ENCODE assay signal across 33 cellular contexts in the genomic region with DNA sequence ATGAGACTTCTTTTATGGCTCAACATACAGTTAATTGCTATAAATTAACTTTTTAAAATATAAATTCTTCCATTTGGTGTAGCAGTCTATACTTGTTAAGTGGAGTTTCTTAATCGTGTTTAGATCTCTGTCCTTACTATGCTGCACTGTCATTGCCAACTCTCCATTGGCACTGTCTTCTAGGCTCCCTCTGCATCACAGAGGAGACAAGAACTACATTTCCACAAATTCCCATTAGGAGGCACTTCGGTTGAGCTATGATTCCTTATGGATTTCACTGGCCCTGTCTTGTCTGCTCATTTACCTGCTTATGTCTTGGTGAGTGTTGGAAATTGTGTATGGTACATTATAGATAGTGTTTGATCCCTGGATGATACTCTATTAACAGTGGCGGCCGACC.
"Had no signal": no experiment of that assay in that cellular context is flagged by ENCODE, and none has a peak within 500 bp of the region (broad histone marks: within the 10 kb centered on the region; RNA-seq: fewer than 3 reads in every experiment).

No MANE protein-coding gene starts in this region.

- H3K36me3 Mint-ChIP-seq: memory B cell; mesothelial cell of epicardium; naive B cell; natural killer cell treated with Interleukin-12 subunit alpha and Interleukin-12 subunit beta and Interleukin-15 and Interleukin-18, amount 100 ng/mL, for 72 hours had no signal

- H3K27ac ChIP-seq: colonic mucosa, esophagus muscularis mucosa, foreskin keratinocyte, gastroesophageal sphincter, heart left ventricle, hepatocyte, neutrophil, parathyroid adenoma, right lobe of liver, suprapubic skin, transverse colon, upper lobe of right lung, uterus had no signal

- H3K27me3 ChIP-seq: colonic mucosa, esophagus muscularis mucosa, foreskin keratinocyte, gastroesophageal sphincter, heart left ventricle, hepatocyte, neutrophil, right lobe of liver, suprapubic skin, transverse colon, upper lobe of right lung, uterus had no signal

- H3K4me1 ChIP-seq: colonic mucosa, esophagus muscularis mucosa, foreskin keratinocyte, gastroesophageal sphincter, heart left ventricle, parathyroid adenoma, right lobe of liver, suprapubic skin, transverse colon, upper lobe of right lung, uterus had no signal

- H3K27me3 Mint-ChIP-seq: dendritic cell treated with granulocyte-macrophage colony-stimulating factor and Interleukin-4, amounts not matched to agents 40 ng/mL and 50 ng/mL, for 4 days; memory B cell; naive B cell; natural killer cell treated with Interleukin-12 subunit alpha and Interleukin-12 subunit beta and Interleukin-15 and Interleukin-18, amount 100 ng/mL, for 72 hours; progenitor cell of endocrine pancreas; stimulated activated naive CD8-positive, alpha-beta T cell treated with anti-CD3 and anti-CD28 coated beads, Interleukin-15, amount 100 ng/mL, for 72 hours had no signal

- H3K79me2 ChIP-seq: hepatocyte, parathyroid adenoma had no signal

- H3K4me1 Mint-ChIP-seq: memory B cell; naive B cell; neural crest cell; stimulated activated naive CD8-positive, alpha-beta T cell treated with anti-CD3 and anti-CD28 coated beads, Interleukin-15, amount 100 ng/mL, for 72 hours had no signal

- ATAC-seq: foreskin keratinocyte; gastroesophageal sphincter; heart left ventricle; left lobe of liver; mucosa of descending colon; natural killer cell treated with Interleukin-12 subunit alpha and Interleukin-12 subunit beta and Interleukin-15 and Interleukin-18, amount 100 ng/mL, for 72 hours; right lobe of liver; stimulated activated naive CD8-positive, alpha-beta T cell treated with anti-CD3 and anti-CD28 coated beads, Interleukin-15, amount 100 ng/mL, for 72 hours; upper lobe of right lung had no signal

- H3K4me3 ChIP-seq: colonic mucosa, esophagus muscularis mucosa, gastroesophageal sphincter, heart left ventricle, hepatocyte, lung, mucosa of descending colon, right lobe of liver, smooth muscle cell, suprapubic skin, transverse colon, upper lobe of right lung, uterus had no signal

- FAIRE-seq: endothelial cell of umbilical vein had no signal

- H3K9me3 Mint-ChIP-seq: memory B cell, neural crest cell had no signal

- H3K27ac Mint-ChIP-seq: dendritic cell treated with granulocyte-macrophage colony-stimulating factor and Interleukin-4, amounts not matched to agents 40 ng/mL and 50 ng/mL, for 4 days; memory B cell; mesothelial cell of epicardium; naive B cell; natural killer cell treated with Interleukin-12 subunit alpha and Interleukin-12 subunit beta and Interleukin-15 and Interleukin-18, amount 100 ng/mL, for 72 hours; progenitor cell of endocrine pancreas; stimulated activated naive CD8-positive, alpha-beta T cell treated with anti-CD3 and anti-CD28 coated beads, Interleukin-15, amount 100 ng/mL, for 72 hours had no signal

- DNase-seq: colonic mucosa; effector memory CD4-positive, alpha-beta T cell; foreskin keratinocyte; heart left ventricle; kidney; mucosa of descending colon; naive B cell; right lobe of liver; stimulated activated CD4-positive, alpha-beta T cell treated with anti-CD3 and anti-CD28 coated beads, Interleukin-12 subunit alpha, Interleukin-12 subunit beta, amount 100 ng/mL, for 4 hours; stimulated activated CD4-positive, alpha-beta T cell treated with anti-CD3 and anti-CD28 coated beads, Interleukin-1b, Interleukin-23, amount 100 ng/mL, for 48 hours; stimulated activated CD4-positive, alpha-beta T cell treated with anti-CD3 and anti-CD28 coated beads, Interleukin-4, amount 100 ng/mL, for 1 hour; stimulated activated CD8-positive, alpha-beta memory T cell treated with anti-CD3 and anti-CD28 coated beads, Interleukin-4, amount 100 ng/mL, for 48 hours; stimulated activated naive CD4-positive, alpha-beta T cell; stimulated activated naive CD8-positive, alpha-beta T cell treated with anti-CD3 and anti-CD28 coated beads, Interleukin-15, amount 100 ng/mL, for 72 hours; transverse colon; upper lobe of right lung; uterus had no signal

- H3K4me3 Mint-ChIP-seq: dendritic cell treated with granulocyte-macrophage colony-stimulating factor and Interleukin-4, amounts not matched to agents 40 ng/mL and 50 ng/mL, for 4 days; memory B cell; mesothelial cell of epicardium; naive B cell; natural killer cell treated with Interleukin-12 subunit alpha and Interleukin-12 subunit beta and Interleukin-15 and Interleukin-18, amount 100 ng/mL, for 72 hours; neural crest cell; stimulated activated naive CD8-positive, alpha-beta T cell treated with anti-CD3 and anti-CD28 coated beads, Interleukin-15, amount 100 ng/mL, for 72 hours had no signal

- H2AFZ ChIP-seq: hepatocyte, parathyroid adenoma had no signal

- H3K36me3 ChIP-seq: colonic mucosa, esophagus muscularis mucosa, gastroesophageal sphincter, heart left ventricle, neutrophil, right lobe of liver, suprapubic skin, transverse colon, upper lobe of right lung, uterus had no signal

- H3K4me2 ChIP-seq: hepatocyte, smooth muscle cell had no signal
